Comparison of ENCODE assay signal across 1 cellular context in the genomic region with DNA sequence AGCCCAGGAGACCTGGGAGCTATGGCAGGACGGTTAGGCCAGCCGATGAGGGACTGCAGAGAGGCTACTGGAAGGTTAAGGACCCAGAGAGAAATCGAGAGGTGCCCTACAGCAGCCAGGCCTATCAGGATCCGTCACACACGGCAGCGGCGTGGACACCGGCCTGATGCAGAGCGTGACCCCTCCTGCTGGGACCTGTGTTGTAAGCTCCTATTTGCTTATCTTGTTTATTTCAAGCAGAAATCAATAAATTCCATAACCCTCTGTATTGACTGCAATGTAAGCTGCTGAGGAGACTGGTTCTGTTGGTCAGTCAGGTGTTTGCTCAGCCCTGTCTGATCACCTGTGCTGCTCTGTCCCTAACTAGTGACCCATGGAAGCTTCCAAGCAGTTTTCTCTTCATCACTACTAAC.
TF ChIP-seq lines count a peak whose summit lies in the region.

No MANE protein-coding gene starts in this region.

TF ChIP-seq in HepG2, 621 proteins besides CTCF, POLR2A, EP300 and RAD21 (continued from another document):
- TF ChIP-seq, protein P1, sequence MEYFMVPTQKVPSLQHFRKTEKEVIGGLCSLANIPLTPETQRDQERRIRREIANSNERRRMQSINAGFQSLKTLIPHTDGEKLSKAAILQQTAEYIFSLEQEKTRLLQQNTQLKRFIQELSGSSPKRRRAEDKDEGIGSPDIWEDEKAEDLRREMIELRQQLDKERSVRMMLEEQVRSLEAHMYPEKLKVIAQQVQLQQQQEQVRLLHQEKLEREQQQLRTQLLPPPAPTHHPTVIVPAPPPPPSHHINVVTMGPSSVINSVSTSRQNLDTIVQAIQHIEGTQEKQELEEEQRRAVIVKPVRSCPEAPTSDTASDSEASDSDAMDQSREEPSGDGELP (IDR thresholded peaks at IDR 0.05; ENCODE audit: borderline replicate concordance, low read depth): peak; percentile 86
- TF ChIP-seq HMGA1 (CRISPR knock-in tag; conservative IDR thresholded peaks at IDR 0.05) (no peak), NAIF1 (CRISPR knock-in tag; IDR thresholded peaks at IDR 0.05; ENCODE audit: borderline replicate concordance) (0 out of 2 replicates have a peak, but pooled peaks have one; percentile 60), TCF12 (IDR thresholded peaks at IDR 0.05) (no peak), TCF12 (CRISPR knock-in tag; IDR thresholded peaks at IDR 0.05) (0 out of 2 replicates have a peak, but pooled peaks have one; percentile 74), HNF4A (CRISPR knock-in tag; IDR thresholded peaks at IDR 0.05) (peak; percentile 75), ZNF746 (CRISPR knock-in tag; IDR thresholded peaks at IDR 0.05) (0 out of 2 replicates have a peak, but pooled peaks have one; percentile 37), CEBPB (IDR thresholded peaks at IDR 0.05; ENCODE audit: borderline replicate concordance, low read depth, low read length) (peak; percentile 67; the same call in 1 of the 2 replicates), SRSF9 (IDR thresholded peaks at IDR 0.05; ENCODE audit: borderline replicate concordance, insufficient read depth, low read depth, low read length, poor library complexity, severe bottlenecking) (no peak), WIZ (CRISPR knock-in tag; IDR thresholded peaks at IDR 0.05) (no peak; the same call in 1 of the 2 replicates), ATAD3A (CRISPR knock-in tag; IDR thresholded peaks at IDR 0.05) (no peak), FOXC1 (CRISPR knock-in tag; IDR thresholded peaks at IDR 0.05; ENCODE audit: borderline replicate concordance) (peak; percentile 89; the same call in 1 of the 2 replicates), NR2C2 (CRISPR knock-in tag; IDR thresholded peaks at IDR 0.05; ENCODE audit: borderline replicate concordance) (peak; percentile 76), SRSF4 (IDR thresholded peaks at IDR 0.05; ENCODE audit: low read depth, low read length, poor library complexity, severe bottlenecking) (no peak), ZNF563 (CRISPR knock-in tag; IDR thresholded peaks at IDR 0.05) (peak; percentile 31; the same call in 1 of the 2 replicates), ZNF230 (CRISPR knock-in tag; IDR thresholded peaks at IDR 0.05) (0 out of 2 replicates have a peak, but pooled peaks have one; percentile 39), FLYWCH1 (CRISPR knock-in tag; IDR thresholded peaks at IDR 0.05) (no peak), ZNF17 (CRISPR knock-in tag; IDR thresholded peaks at IDR 0.05) (no peak), RAD51 (IDR thresholded peaks at IDR 0.05; ENCODE audit: borderline replicate concordance) (no peak)
- TF ChIP-seq, protein P2, sequence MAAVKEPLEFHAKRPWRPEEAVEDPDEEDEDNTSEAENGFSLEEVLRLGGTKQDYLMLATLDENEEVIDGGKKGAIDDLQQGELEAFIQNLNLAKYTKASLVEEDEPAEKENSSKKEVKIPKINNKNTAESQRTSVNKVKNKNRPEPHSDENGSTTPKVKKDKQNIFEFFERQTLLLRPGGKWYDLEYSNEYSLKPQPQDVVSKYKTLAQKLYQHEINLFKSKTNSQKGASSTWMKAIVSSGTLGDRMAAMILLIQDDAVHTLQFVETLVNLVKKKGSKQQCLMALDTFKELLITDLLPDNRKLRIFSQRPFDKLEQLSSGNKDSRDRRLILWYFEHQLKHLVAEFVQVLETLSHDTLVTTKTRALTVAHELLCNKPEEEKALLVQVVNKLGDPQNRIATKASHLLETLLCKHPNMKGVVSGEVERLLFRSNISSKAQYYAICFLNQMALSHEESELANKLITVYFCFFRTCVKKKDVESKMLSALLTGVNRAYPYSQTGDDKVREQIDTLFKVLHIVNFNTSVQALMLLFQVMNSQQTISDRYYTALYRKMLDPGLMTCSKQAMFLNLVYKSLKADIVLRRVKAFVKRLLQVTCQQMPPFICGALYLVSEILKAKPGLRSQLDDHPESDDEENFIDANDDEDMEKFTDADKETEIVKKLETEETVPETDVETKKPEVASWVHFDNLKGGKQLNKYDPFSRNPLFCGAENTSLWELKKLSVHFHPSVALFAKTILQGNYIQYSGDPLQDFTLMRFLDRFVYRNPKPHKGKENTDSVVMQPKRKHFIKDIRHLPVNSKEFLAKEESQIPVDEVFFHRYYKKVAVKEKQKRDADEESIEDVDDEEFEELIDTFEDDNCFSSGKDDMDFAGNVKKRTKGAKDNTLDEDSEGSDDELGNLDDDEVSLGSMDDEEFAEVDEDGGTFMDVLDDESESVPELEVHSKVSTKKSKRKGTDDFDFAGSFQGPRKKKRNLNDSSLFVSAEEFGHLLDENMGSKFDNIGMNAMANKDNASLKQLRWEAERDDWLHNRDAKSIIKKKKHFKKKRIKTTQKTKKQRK (IDR thresholded peaks at IDR 0.05; ENCODE audit: low read length): no peak
- TF ChIP-seq, protein P3, sequence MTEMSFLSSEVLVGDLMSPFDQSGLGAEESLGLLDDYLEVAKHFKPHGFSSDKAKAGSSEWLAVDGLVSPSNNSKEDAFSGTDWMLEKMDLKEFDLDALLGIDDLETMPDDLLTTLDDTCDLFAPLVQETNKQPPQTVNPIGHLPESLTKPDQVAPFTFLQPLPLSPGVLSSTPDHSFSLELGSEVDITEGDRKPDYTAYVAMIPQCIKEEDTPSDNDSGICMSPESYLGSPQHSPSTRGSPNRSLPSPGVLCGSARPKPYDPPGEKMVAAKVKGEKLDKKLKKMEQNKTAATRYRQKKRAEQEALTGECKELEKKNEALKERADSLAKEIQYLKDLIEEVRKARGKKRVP (CRISPR knock-in tag; IDR thresholded peaks at IDR 0.05): peak in 1 of 2 experiments; percentile 29; a peak in 1 of 4 replicates
- TF ChIP-seq, protein P4, sequence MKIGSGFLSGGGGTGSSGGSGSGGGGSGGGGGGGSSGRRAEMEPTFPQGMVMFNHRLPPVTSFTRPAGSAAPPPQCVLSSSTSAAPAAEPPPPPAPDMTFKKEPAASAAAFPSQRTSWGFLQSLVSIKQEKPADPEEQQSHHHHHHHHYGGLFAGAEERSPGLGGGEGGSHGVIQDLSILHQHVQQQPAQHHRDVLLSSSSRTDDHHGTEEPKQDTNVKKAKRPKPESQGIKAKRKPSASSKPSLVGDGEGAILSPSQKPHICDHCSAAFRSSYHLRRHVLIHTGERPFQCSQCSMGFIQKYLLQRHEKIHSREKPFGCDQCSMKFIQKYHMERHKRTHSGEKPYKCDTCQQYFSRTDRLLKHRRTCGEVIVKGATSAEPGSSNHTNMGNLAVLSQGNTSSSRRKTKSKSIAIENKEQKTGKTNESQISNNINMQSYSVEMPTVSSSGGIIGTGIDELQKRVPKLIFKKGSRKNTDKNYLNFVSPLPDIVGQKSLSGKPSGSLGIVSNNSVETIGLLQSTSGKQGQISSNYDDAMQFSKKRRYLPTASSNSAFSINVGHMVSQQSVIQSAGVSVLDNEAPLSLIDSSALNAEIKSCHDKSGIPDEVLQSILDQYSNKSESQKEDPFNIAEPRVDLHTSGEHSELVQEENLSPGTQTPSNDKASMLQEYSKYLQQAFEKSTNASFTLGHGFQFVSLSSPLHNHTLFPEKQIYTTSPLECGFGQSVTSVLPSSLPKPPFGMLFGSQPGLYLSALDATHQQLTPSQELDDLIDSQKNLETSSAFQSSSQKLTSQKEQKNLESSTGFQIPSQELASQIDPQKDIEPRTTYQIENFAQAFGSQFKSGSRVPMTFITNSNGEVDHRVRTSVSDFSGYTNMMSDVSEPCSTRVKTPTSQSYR (CRISPR knock-in tag; IDR thresholded peaks at IDR 0.05; ENCODE audit: borderline replicate concordance): no peak
TF ChIP-seq in HepG2: peak in this region for 183.
